8 cellular contexts compared by ENCODE assay signal in genomic region chr13:98504371-98504963, GRCh38.
DNase-seq lines count a peak whose midpoint lies in the region; ATAC-seq and TF ChIP-seq lines count a peak whose summit lies in the region.

No MANE protein-coding gene starts in this region.

- H3K9me3 ChIP-seq in thyroid gland: no peaks in the 10 kb centered on the region
- H3K9me3 ChIP-seq in left lung: no peaks in the 10 kb centered on the region

- peak overlapping the region; percentile 81 to 89 (median 85) for H3K27ac ChIP-seq in thyroid gland
- no peak overlapping the region for H3K27ac ChIP-seq in left lung

- ATAC-seq in HG02970 (IDR thresholded peaks at IDR 0.05; ENCODE audit: low FRiP score, unreplicated experiment) (peak; percentile 46), left lung (no peak)

- no peaks in the 10 kb centered on the region for H3K9me3 Mint-ChIP-seq in activated naive CD4-positive, alpha-beta T cell treated with anti-CD3 and anti-CD28 coated beads for 36 hours
- H3K9me3 Mint-ChIP-seq in activated naive CD8-positive, alpha-beta T cell treated with anti-CD3 and anti-CD28 coated beads for 36 hours: no peaks in the 10 kb centered on the region

- intact Hi-C loops in activated naive CD4-positive, alpha-beta T cell treated with anti-CD3 and anti-CD28 coated beads for 36 hours (cut with micrococcal nuclease): no loop called here
- intact Hi-C loops in thyroid gland (cut with DNase I): no loop called here
- intact Hi-C loops in left lung (cut with DNase I): no loop called here

- TF ChIP-seq POLR2A in thyroid gland (IDR thresholded peaks at IDR 0.05): no peak

- TF ChIP-seq CTCF in thyroid gland (IDR thresholded peaks at IDR 0.05) (no peak), left lung (IDR thresholded peaks at IDR 0.05) (no peak)

- peaks cover 16% of the 10 kb centered on the region for H3K36me3 Mint-ChIP-seq in activated naive CD4-positive, alpha-beta T cell treated with anti-CD3 and anti-CD28 coated beads for 36 hours (ENCODE audit: low read depth)
- peaks cover 47% of the 10 kb centered on the region for H3K36me3 Mint-ChIP-seq in activated naive CD8-positive, alpha-beta T cell treated with anti-CD3 and anti-CD28 coated beads for 36 hours

- DNase-seq in activated naive CD4-positive, alpha-beta T cell treated with anti-CD3 and anti-CD28 coated beads for 36 hours: peak; percentile 60
- no peak for DNase-seq in activated naive CD4-positive, alpha-beta T cell treated with anti-CD3 and anti-CD28 coated beads, Interleukin-2, amount 50 U/mL, for 16 hours
- DNase-seq in activated naive CD8-positive, alpha-beta T cell treated with anti-CD3 and anti-CD28 coated beads for 36 hours: peak; percentile 50
- DNase-seq in thyroid gland (no peak), left lung (no peak), NCI-H774 (lab: John Stamatoyannopoulos, UW) (no peak), D341Med (ENCODE audit: low spot score) (no peak)

- H3K27me3 Mint-ChIP-seq in activated naive CD4-positive, alpha-beta T cell treated with anti-CD3 and anti-CD28 coated beads for 36 hours (ENCODE audit: low read depth): no peaks in the 10 kb centered on the region
- H3K27me3 Mint-ChIP-seq in activated naive CD8-positive, alpha-beta T cell treated with anti-CD3 and anti-CD28 coated beads for 36 hours: no peaks in the 10 kb centered on the region

- CTCF ChIA-PET in activated naive CD4-positive, alpha-beta T cell treated with anti-CD3 and anti-CD28 coated beads for 36 hours (lab: Charles Lee): interaction anchor here (0.6 to 2.4 kb wide), 4 partner anchors 11 to 149 kb away, joined by 3 to 9 read pairs (median 4); no protein-coding TSS in a partner anchor

- H3K4me3 ChIP-seq in thyroid gland (replicated peaks in 1 of 3): no peak overlapping the region
- H3K4me3 ChIP-seq in left lung: no peak overlapping the region

- H3K27me3 ChIP-seq in thyroid gland: no peaks in the 10 kb centered on the region
- H3K27me3 ChIP-seq in left lung: no peaks in the 10 kb centered on the region

- H3K36me3 ChIP-seq in thyroid gland: no peaks in the 10 kb centered on the region
- peaks cover 0 to 4% of the 10 kb centered on the region in 2 donors for H3K36me3 ChIP-seq in left lung

- WGBS in thyroid gland, 2 donors: 82 to 88% methylated on average over 12 of the region's 12 CpGs

- peaks cover 57 to 79% of the 10 kb centered on the region in 2 donors for H3K4me1 ChIP-seq in thyroid gland
- H3K4me1 ChIP-seq in left lung: peaks cover 37 to 61% of the 10 kb centered on the region in 2 donors

- H3K4me3 Mint-ChIP-seq in activated naive CD4-positive, alpha-beta T cell treated with anti-CD3 and anti-CD28 coated beads for 36 hours: no peak overlapping the region
- no peak overlapping the region for H3K4me3 Mint-ChIP-seq in activated naive CD8-positive, alpha-beta T cell treated with anti-CD3 and anti-CD28 coated beads for 36 hours

- peak overlapping the region; percentile 39 for H3K27ac Mint-ChIP-seq in activated naive CD4-positive, alpha-beta T cell treated with anti-CD3 and anti-CD28 coated beads for 36 hours
- peak overlapping the region; percentile 40 for H3K27ac Mint-ChIP-seq in activated naive CD8-positive, alpha-beta T cell treated with anti-CD3 and anti-CD28 coated beads for 36 hours

- H3K4me1 Mint-ChIP-seq in activated naive CD4-positive, alpha-beta T cell treated with anti-CD3 and anti-CD28 coated beads for 36 hours (ENCODE audit: low read depth): peaks cover 81% of the 10 kb centered on the region
- peaks cover 80% of the 10 kb centered on the region for H3K4me1 Mint-ChIP-seq in activated naive CD8-positive, alpha-beta T cell treated with anti-CD3 and anti-CD28 coated beads for 36 hours

Comparison
In these comparisons a context has a peak if more than half of its experiments do, and no peak if none do; other contexts are left out.
1. DNase-seq: peak in activated naive CD4-positive, alpha-beta T cell treated with anti-CD3 and anti-CD28 coated beads for 36 hours (single experiment) and activated naive CD8-positive, alpha-beta T cell treated with anti-CD3 and anti-CD28 coated beads for 36 hours (single experiment); none in activated naive CD4-positive, alpha-beta T cell treated with anti-CD3 and anti-CD28 coated beads, Interleukin-2, amount 50 U/mL, for 16 hours (single experiment), thyroid gland (0 of 2), left lung (0 of 2), NCI-H774 (single experiment) and D341Med (single experiment).
2. H3K27ac ChIP-seq: peak in thyroid gland (3 of 3); none in left lung (0 of 2).